ENCODE assay signal across 2 cellular contexts in the genomic region with DNA sequence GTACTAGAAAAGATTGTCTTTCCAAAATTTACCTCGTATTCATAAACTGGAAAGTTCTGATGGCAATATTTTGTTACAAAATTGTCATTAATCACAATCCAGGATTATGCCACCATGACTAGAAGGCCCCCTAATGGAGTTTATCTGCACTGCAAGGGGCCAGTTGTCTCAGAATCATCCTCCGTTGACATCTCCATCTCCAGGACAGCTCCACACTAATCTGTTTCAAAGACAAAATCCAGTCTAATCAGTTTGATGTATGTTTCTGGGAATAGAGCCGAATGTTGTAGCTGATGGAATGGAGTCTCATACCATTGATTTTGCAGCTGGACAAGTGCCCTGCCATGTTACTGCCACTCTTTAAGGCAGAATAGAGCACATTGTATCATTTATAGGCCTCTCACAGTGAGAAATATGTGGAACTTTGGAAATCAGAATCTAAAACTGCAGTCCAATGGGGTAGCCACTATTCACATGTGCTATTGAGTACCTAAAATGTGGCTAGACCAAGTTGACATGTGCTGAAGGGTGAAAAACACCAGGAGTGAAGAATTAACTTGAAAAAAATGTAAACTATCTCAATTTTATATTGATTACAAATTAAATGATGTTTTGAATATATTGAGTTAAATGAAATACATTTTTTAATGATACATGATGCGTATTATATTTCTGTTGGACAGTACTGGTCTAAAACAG.
TF ChIP-seq lines count a peak whose summit lies in the region.

No MANE protein-coding gene starts in this region.

TF ChIP-seq in HCT116, 20 proteins besides CTCF, POLR2A, EP300 and RAD21:
- TF ChIP-seq FOSL1 (IDR thresholded peaks at IDR 0.05; ENCODE audit: low read depth) (no peak), POLR2AphosphoS5 (IDR thresholded peaks at IDR 0.05; ENCODE audit: low read depth, low read length) (0 out of 2 replicates have a peak, but pooled peaks have one; percentile 9)

TF ChIP-seq in HepG2, 621 proteins besides CTCF, POLR2A, EP300 and RAD21:
- TF ChIP-seq ZNF841 (CRISPR knock-in tag; IDR thresholded peaks at IDR 0.05; ENCODE audit: borderline replicate concordance) (0 out of 2 replicates have a peak, but pooled peaks have one; percentile 37), HMG20A (CRISPR knock-in tag; IDR thresholded peaks at IDR 0.05; ENCODE audit: borderline replicate concordance) (no peak), MNT (IDR thresholded peaks at IDR 0.05) (peak; percentile 97), TRIM22 (IDR thresholded peaks at IDR 0.05) (no peak), CEBPB (IDR thresholded peaks at IDR 0.05; ENCODE audit: borderline replicate concordance, low read depth, low read length) (no peak), SMAD3 (CRISPR knock-in tag; IDR thresholded peaks at IDR 0.05) (no peak), MTA1 (CRISPR knock-in tag; IDR thresholded peaks at IDR 0.05; ENCODE audit: borderline replicate concordance) (no peak), STAG1 (CRISPR knock-in tag; IDR thresholded peaks at IDR 0.05) (peak; percentile 23; the same call in 1 of the 2 replicates)
- TF ChIP-seq, protein P1, sequence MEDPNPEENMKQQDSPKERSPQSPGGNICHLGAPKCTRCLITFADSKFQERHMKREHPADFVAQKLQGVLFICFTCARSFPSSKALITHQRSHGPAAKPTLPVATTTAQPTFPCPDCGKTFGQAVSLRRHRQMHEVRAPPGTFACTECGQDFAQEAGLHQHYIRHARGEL (CRISPR knock-in tag; IDR thresholded peaks at IDR 0.05): no peak
